9 cellular contexts compared by ENCODE assay signal in the genomic region with DNA sequence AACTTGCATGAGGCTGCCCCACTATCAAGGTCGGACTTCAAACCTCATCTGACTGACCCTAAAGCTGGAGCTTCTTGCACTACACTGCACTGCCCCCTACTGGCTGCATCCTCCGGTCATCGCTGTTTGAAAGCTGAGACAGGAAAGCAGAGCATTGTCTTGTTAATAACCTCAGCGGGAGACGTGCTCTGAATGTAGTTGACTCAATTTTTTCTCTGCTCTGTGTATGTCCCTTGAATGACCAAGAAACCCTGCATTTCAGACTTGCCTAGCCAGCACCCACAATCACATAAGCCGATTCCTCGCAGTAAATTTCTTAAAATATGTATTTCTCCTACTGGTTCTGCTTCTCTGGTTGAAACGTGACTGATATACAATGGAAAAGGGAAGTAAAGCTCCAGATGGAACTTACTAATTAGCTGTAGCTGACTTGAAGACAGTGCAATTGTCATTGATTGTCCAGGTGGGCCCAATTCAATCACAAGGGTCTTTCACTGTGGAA. TPM values are rescaled to one million over a fixed set of nuclear protein-coding genes. Genes with fewer than 3 reads are reported as not detected.
A peak's percentile ranks its signal among the peaks of the same experiment; 100 is the strongest.
DNase-seq lines count a peak whose midpoint lies in the region; ATAC-seq, FAIRE-seq and TF ChIP-seq lines count a peak whose summit lies in the region.
"Had no signal": no experiment of that assay in that cellular context is flagged by ENCODE, and none has a peak within 500 bp of the region (broad histone marks: within the 10 kb centered on the region; RNA-seq: fewer than 3 reads in every experiment).

No MANE protein-coding gene starts in this region.

- TF ChIP-seq CTCF in D721Med (IDR thresholded peaks at IDR 0.05; ENCODE audit: insufficient read depth, missing control alignments): peak; percentile 93
- peak; percentile 85 for TF ChIP-seq CTCF in OCI-LY3 (IDR thresholded peaks at IDR 0.05; ENCODE audit: low read depth, low read length)
- TF ChIP-seq CTCF in esophagus muscularis mucosa (IDR thresholded peaks at IDR 0.05): peak; percentile 86 to 87 (median 86)

- peak overlapping the region in 5 of 10 donors; percentile 3 to 54 (median 10) for H3K4me3 Mint-ChIP-seq in naive thymus-derived CD4-positive, alpha-beta T cell
- no peak overlapping the region for H3K4me3 Mint-ChIP-seq in stimulated activated memory B cell treated with anti-CD40 and anti-IgM and Interleukin-4, amounts not matched to agents 10 μg/mL and 1 μg/mL and 100 μg/mL, for 72 hours

- ATAC-seq in GM21526 (IDR thresholded peaks at IDR 0.05; ENCODE audit: low FRiP score, unreplicated experiment): peak; percentile 84
- peak; percentile 81 for ATAC-seq in naive thymus-derived CD4-positive, alpha-beta T cell
- ATAC-seq in stimulated activated memory B cell treated with anti-CD40 and anti-IgM and Interleukin-4, amounts not matched to agents 10 μg/mL and 1 μg/mL and 100 μg/mL, for 72 hours: peak; percentile 75

- H3K27me3 ChIP-seq in OCI-LY3 (ENCODE audit: low read depth, low read length) (peaks cover 4% of the 10 kb centered on the region), esophagus muscularis mucosa (no peaks in the 10 kb centered on the region)
- H3K27me3 ChIP-seq in naive thymus-derived CD4-positive, alpha-beta T cell (ENCODE audit: control insufficient read depth in 2 of 2, insufficient read depth in 2 of 2, low read length in 2 of 2): peaks cover 0 to 4% of the 10 kb centered on the region in 2 donors

- WGBS in esophagus muscularis mucosa: 9% methylated on average over 8 of the region's 8 CpGs

- H3K27me3 Mint-ChIP-seq in naive thymus-derived CD4-positive, alpha-beta T cell: peaks cover 18 to 45% (median 29%) of the 10 kb centered on the region in 5 donors
- peaks cover 21% of the 10 kb centered on the region for H3K27me3 Mint-ChIP-seq in stimulated activated memory B cell treated with anti-CD40 and anti-IgM and Interleukin-4, amounts not matched to agents 10 μg/mL and 1 μg/mL and 100 μg/mL, for 72 hours

- CTCF ChIA-PET in naive thymus-derived CD4-positive, alpha-beta T cell (lab: Charles Lee): interaction anchor here (0.6 to 2.1 kb wide), 15 partner anchors 9 to 1404 kb away, joined by 3 to 12 read pairs (median 3); a partner anchor contains a TSS

- peaks cover 0 to 5% (median 4%) of the 10 kb centered on the region in 7 donors for H3K4me1 Mint-ChIP-seq in naive thymus-derived CD4-positive, alpha-beta T cell
- H3K4me1 Mint-ChIP-seq in stimulated activated memory B cell treated with anti-CD40 and anti-IgM and Interleukin-4, amounts not matched to agents 10 μg/mL and 1 μg/mL and 100 μg/mL, for 72 hours: peaks cover 5% of the 10 kb centered on the region

- peak overlapping the region; percentile 84 for H3K4me2 ChIP-seq in OCI-LY3 (ENCODE audit: low read length)

- H3K27ac ChIP-seq in OCI-LY3 (ENCODE audit: low read length) (no peak overlapping the region), esophagus muscularis mucosa (replicated peaks in 1 of 4) (no peak overlapping the region)
- no peak overlapping the region for H3K27ac ChIP-seq in naive thymus-derived CD4-positive, alpha-beta T cell (ENCODE audit: low read depth, low read length)

- peak overlapping the region; percentile 45 for H3K4me3 ChIP-seq in OCI-LY3 (ENCODE audit: low read length)
- no peak overlapping the region for H3K4me3 ChIP-seq in esophagus muscularis mucosa
- H3K4me3 ChIP-seq in naive thymus-derived CD4-positive, alpha-beta T cell (ENCODE audit: low read length): no peak overlapping the region

- no peak for TF ChIP-seq EP300 in esophagus muscularis mucosa (IDR thresholded peaks at IDR 0.05)

- POLR2A ChIA-PET in naive thymus-derived CD4-positive, alpha-beta T cell (lab: Charles Lee): interaction anchor here (0.6 kb wide), 1 partner anchor 206 kb away, joined by 3 read pairs; no protein-coding TSS in a partner anchor

- no peak for TF ChIP-seq POLR2A in esophagus muscularis mucosa (IDR thresholded peaks at IDR 0.05; ENCODE audit: low read depth)

- H3K9ac ChIP-seq in OCI-LY3 (ENCODE audit: low read length): 0 out of 2 replicates have a peak overlapping the region, but pooled peaks have one; percentile 22

- FAIRE-seq in D721Med (lab: Jason Lieb, UNC): no peak
- FAIRE-seq: islet of Langerhans had no signal

- no peaks in the 10 kb centered on the region for H3K36me3 Mint-ChIP-seq in naive thymus-derived CD4-positive, alpha-beta T cell
- H3K36me3 Mint-ChIP-seq in stimulated activated memory B cell treated with anti-CD40 and anti-IgM and Interleukin-4, amounts not matched to agents 10 μg/mL and 1 μg/mL and 100 μg/mL, for 72 hours: no peaks in the 10 kb centered on the region

- intact Hi-C loops in esophagus muscularis mucosa (cut with DNase I): loop anchor here (1.0 to 5.0 kb wide), 3 partner anchors 64 to 347 kb away; no protein-coding TSS in a partner anchor
- intact Hi-C loops in naive thymus-derived CD4-positive, alpha-beta T cell (cut with micrococcal nuclease): loop anchor here (1.0 to 5.0 kb wide), 6 partner anchors 79 to 1386 kb away; no protein-coding TSS in a partner anchor

- no peaks in the 10 kb centered on the region for H3K79me2 ChIP-seq in OCI-LY3 (ENCODE audit: low read length)

- H4K20me1 ChIP-seq in OCI-LY3 (ENCODE audit: insufficient read depth, low read length): no peaks in the 10 kb centered on the region

- H3K36me3 ChIP-seq in OCI-LY3 (replicated peaks; ENCODE audit: low read depth, low read length): no peaks in the 10 kb centered on the region
- no peaks in the 10 kb centered on the region for H3K36me3 ChIP-seq in esophagus muscularis mucosa
- no peaks in the 10 kb centered on the region for H3K36me3 ChIP-seq in naive thymus-derived CD4-positive, alpha-beta T cell (ENCODE audit: control insufficient read depth in 2 of 3, insufficient read depth in 3 of 3, low read length in 3 of 3)

- no peaks in the 10 kb centered on the region for H3K9me3 Mint-ChIP-seq in naive thymus-derived CD4-positive, alpha-beta T cell
- H3K9me3 Mint-ChIP-seq in stimulated activated memory B cell treated with anti-CD40 and anti-IgM and Interleukin-4, amounts not matched to agents 10 μg/mL and 1 μg/mL and 100 μg/mL, for 72 hours: no peaks in the 10 kb centered on the region

- DNase-seq in D721Med (ENCODE audit: insufficient read length, low spot score) (no peak), HuH-7 (ENCODE audit: low spot score) (peak; percentile 44), esophagus muscularis mucosa (ENCODE audit: extremely low spot score) (peak; percentile 97)
- peak; percentile 92 for DNase-seq in activated CD8-positive, alpha-beta memory T cell treated with anti-CD3 and anti-CD28 coated beads, Interleukin-2, amount 50 U/mL, for 48 hours
- peak; percentile 15 to 74 (median 49) for DNase-seq in naive thymus-derived CD4-positive, alpha-beta T cell

- peaks cover 10% of the 10 kb centered on the region; the same call in 1 of the 2 replicates for H3K4me1 ChIP-seq in OCI-LY3 (ENCODE audit: low read length)
- peaks cover 0 to 25% (median 15%) of the 10 kb centered on the region in 4 donors for H3K4me1 ChIP-seq in esophagus muscularis mucosa
- H3K4me1 ChIP-seq in naive thymus-derived CD4-positive, alpha-beta T cell (ENCODE audit: control insufficient read depth in 2 of 2, insufficient read depth in 2 of 2, low read length in 2 of 2): no peaks in the 10 kb centered on the region

- no peak overlapping the region for H3K27ac Mint-ChIP-seq in naive thymus-derived CD4-positive, alpha-beta T cell
- no peak overlapping the region for H3K27ac Mint-ChIP-seq in stimulated activated memory B cell treated with anti-CD40 and anti-IgM and Interleukin-4, amounts not matched to agents 10 μg/mL and 1 μg/mL and 100 μg/mL, for 72 hours

- H2AFZ ChIP-seq in OCI-LY3 (ENCODE audit: low read depth, low read length): peak overlapping the region; percentile 73; the same call in 1 of the 2 replicates

- H3K9me3 ChIP-seq in OCI-LY3 (ENCODE audit: insufficient read depth, low read length) (no peaks in the 10 kb centered on the region), esophagus muscularis mucosa (peaks cover 0 to 4% (median 0%) of the 10 kb centered on the region in 4 donors)
- no peaks in the 10 kb centered on the region for H3K9me3 ChIP-seq in naive thymus-derived CD4-positive, alpha-beta T cell (ENCODE audit: control insufficient read depth in 2 of 3, low read length in 3 of 3)

RNA-seq across cellular contexts. Expression of a gene that starts 27.8 kb away (rescaled TPM):
- total RNA-seq in esophagus muscularis mucosa: 10 to 100 TPM; 22.2 to 44.5 (median 30.8) TPM
- total RNA-seq in naive thymus-derived CD4-positive, alpha-beta T cell: not detected
- polyA plus RNA-seq in naive thymus-derived CD4-positive, alpha-beta T cell: not detected

RNA-seq across cellular contexts. Expression of a gene that starts 36.3 kb away (rescaled TPM):
- 10 to 100 TPM in 3 of 4 donors, 1 to 10 TPM in 1; 8.8 to 23.4 (median 17.8) TPM for total RNA-seq in esophagus muscularis mucosa
- 10 to 100 TPM; 21.0 to 34.7 (median 25.4) TPM for total RNA-seq in naive thymus-derived CD4-positive, alpha-beta T cell
- polyA plus RNA-seq in naive thymus-derived CD4-positive, alpha-beta T cell: 10 to 100 TPM; 48.5 to 51.2 TPM

Comparison
In these comparisons a context has a peak if more than half of its experiments do, and no peak if none do; other contexts are left out.
1. RNA of a gene that starts 27.8 kb away (total RNA-seq): 22.2 to 44.5 TPM in esophagus muscularis mucosa; not detected in naive thymus-derived CD4-positive, alpha-beta T cell; every median in the first group is over 10 times any median in the second.
2. Peak in every context shown above with its lines, with median percentiles within 50 percentile points of each other: CTCF ChIP-seq and ATAC-seq.